In the genomic region with DNA sequence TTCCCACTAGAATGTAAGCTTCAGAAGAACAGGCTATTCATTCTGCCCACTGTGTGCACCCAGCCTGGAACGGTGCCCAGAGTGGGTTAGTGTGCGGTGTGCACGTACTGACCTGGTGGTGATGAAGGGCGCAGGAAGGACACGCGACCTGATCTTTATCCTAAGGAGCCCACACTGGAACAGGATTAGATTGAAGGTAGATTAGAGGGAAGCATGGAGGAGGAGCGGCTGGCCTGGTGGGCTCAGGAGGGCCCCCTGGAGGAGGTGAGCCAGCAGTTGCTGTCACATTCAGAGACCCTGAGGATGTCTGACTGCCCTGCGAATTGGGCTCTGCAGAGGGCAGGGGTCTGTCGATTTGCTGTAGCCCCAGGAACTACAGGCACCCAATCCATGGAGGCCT, we compare ENCODE assay signal across 12 cellular contexts.
DNase-seq lines count a peak whose midpoint lies in the region; TF ChIP-seq lines count a peak whose summit lies in the region.
"Had no signal": no experiment of that assay in that cellular context is flagged by ENCODE, and none has a peak within 500 bp of the region (broad histone marks: within the 10 kb centered on the region; RNA-seq: fewer than 3 reads in every experiment).

No MANE protein-coding gene starts in this region.

- no peaks in the 10 kb centered on the region for H3K9me3 Mint-ChIP-seq in glutamatergic neuron (ENCODE audit: unreplicated experiment)

- H3F3A ChIP-seq in smooth muscle cell (ENCODE audit: low read depth) = no peaks in the 10 kb centered on the region

- H3K9ac ChIP-seq in smooth muscle cell (ENCODE audit: low read depth) = no peak overlapping the region

- no peaks in the 10 kb centered on the region for H3K9me3 ChIP-seq in SJCRH30 (replicated peaks)
- H3K9me3 ChIP-seq in smooth muscle cell (replicated peaks; ENCODE audit: low read depth) = no peaks in the 10 kb centered on the region
- H3K9me3 ChIP-seq: HAP-1 had no signal

- no peaks in the 10 kb centered on the region for H3K27me3 Mint-ChIP-seq in glutamatergic neuron (ENCODE audit: unreplicated experiment)

- H3K4me1 ChIP-seq in SJCRH30 (peaks cover 39% of the 10 kb centered on the region), smooth muscle cell (ENCODE audit: low read depth) (no peaks in the 10 kb centered on the region)
- H3K4me1 ChIP-seq: HAP-1 had no signal

- H3K4me3 ChIP-seq in SJCRH30 (no peak overlapping the region), smooth muscle cell (no peak overlapping the region)
- H3K4me3 ChIP-seq: GM12878, HAP-1 had no signal

- 59% methylated on average over 9 of the region's 9 CpGs for WGBS in smooth muscle cell (ENCODE audit: low lambda C conversion rate)

- H3K36me3 ChIP-seq in SJCRH30 (no peaks in the 10 kb centered on the region), smooth muscle cell (ENCODE audit: low read depth) (no peaks in the 10 kb centered on the region)
- H3K36me3 ChIP-seq: HAP-1 had no signal

- H3K4me1 Mint-ChIP-seq in glutamatergic neuron (ENCODE audit: low read depth, unreplicated experiment) = no peaks in the 10 kb centered on the region

- no peak overlapping the region for H3K4me2 ChIP-seq in smooth muscle cell

- no peak overlapping the region for H3K27ac Mint-ChIP-seq in glutamatergic neuron (ENCODE audit: unreplicated experiment)
- H3K27ac Mint-ChIP-seq: activated naive CD4-positive, alpha-beta T cell treated with anti-CD3 and anti-CD28 coated beads, Interleukin-2, amount 50 U/mL, for 72 hours had no signal

- H3K27ac ChIP-seq in SJCRH30 (peak overlapping the region; percentile 14; the same call in 1 of the 2 replicates), smooth muscle cell (ENCODE audit: low read depth) (no peak overlapping the region), substantia nigra (ENCODE audit: low read depth, low read length, poor library complexity, severe bottlenecking) (no peak overlapping the region)

- peak; percentile 65 to 76 for DNase-seq in SJCRH30
- peak; percentile 59 for DNase-seq in glutamatergic neuron
- DNase-seq in smooth muscle cell (lab: John Stamatoyannopoulos, UW; ENCODE audit: unreplicated experiment) = no peak
- no peak for DNase-seq in substantia nigra (lab: John Stamatoyannopoulos, UW)
- no peak for DNase-seq in NCI-H1092 (lab: John Stamatoyannopoulos, UW)
- no peak for DNase-seq in amygdala (lab: John Stamatoyannopoulos, UW)
- DNase-seq: MV-4-11, retina had no signal

- H3K27me3 ChIP-seq in SJCRH30 = no peaks in the 10 kb centered on the region
- no peaks in the 10 kb centered on the region for H3K27me3 ChIP-seq in smooth muscle cell (ENCODE audit: low read depth)

- H4K20me1 ChIP-seq in smooth muscle cell (ENCODE audit: low read depth) = no peaks in the 10 kb centered on the region

- TF ChIP-seq CTCF in GM12872 (IDR thresholded peaks at IDR 0.05; ENCODE audit: insufficient read depth, low read depth, low read length) (peak; percentile 30; the same call in 1 of the 3 replicates), glutamatergic neuron (IDR thresholded peaks at IDR 0.05; ENCODE audit: partially characterized antibody, unreplicated experiment) (no peak), smooth muscle cell (IDR thresholded peaks at IDR 0.05; ENCODE audit: borderline replicate concordance, insufficient read depth, poor library complexity, severe bottlenecking) (peak; percentile 10)

- no peaks in the 10 kb centered on the region for H3K79me2 ChIP-seq in smooth muscle cell (ENCODE audit: low read depth)

- no peak overlapping the region for H2AFZ ChIP-seq in smooth muscle cell (ENCODE audit: low read depth)

- H3K4me3 Mint-ChIP-seq in glutamatergic neuron (ENCODE audit: unreplicated experiment) = no peak overlapping the region

- H3K36me3 Mint-ChIP-seq in glutamatergic neuron (ENCODE audit: unreplicated experiment) = peaks cover 5% of the 10 kb centered on the region
- H3K36me3 Mint-ChIP-seq: activated naive CD4-positive, alpha-beta T cell treated with anti-CD3 and anti-CD28 coated beads, Interleukin-2, amount 50 U/mL, for 72 hours had no signal

Comparison
In these comparisons a context has a peak if more than half of its experiments do, and no peak if none do; other contexts are left out.
1. DNase-seq: peak in SJCRH30 (2 of 2) and glutamatergic neuron (single experiment); none in smooth muscle cell (single experiment), substantia nigra (0 of 49), NCI-H1092 (single experiment) and amygdala (0 of 56).